ENCODE assay signal across 8 cellular contexts in genomic region chr13:101127741-101128353, GRCh38.
DNase-seq lines count a peak whose midpoint lies in the region; ATAC-seq and TF ChIP-seq lines count a peak whose summit lies in the region.

No MANE protein-coding gene starts in this region.

- no peaks in the 10 kb centered on the region for H3K27me3 ChIP-seq in WERI-Rb-1 (ENCODE audit: insufficient read depth, low read depth, severe bottlenecking)

- peak; percentile 86 for ATAC-seq in HG02678 (IDR thresholded peaks at IDR 0.05; ENCODE audit: unreplicated experiment)

- no peaks in the 10 kb centered on the region for H3K36me3 ChIP-seq in WERI-Rb-1

- TF ChIP-seq CTCF in GM13976 (IDR thresholded peaks at IDR 0.05; ENCODE audit: borderline replicate concordance, control extremely low read depth, extremely low read depth, insufficient read depth, missing control alignments) (peak; percentile 65), WERI-Rb-1 (IDR thresholded peaks at IDR 0.05; ENCODE audit: low read depth, low read length) (peak; percentile 73)

- no peaks in the 10 kb centered on the region for H3K9me3 ChIP-seq in WERI-Rb-1 (ENCODE audit: severe bottlenecking)

- DNase-seq in Ammon's horn (ENCODE audit: low spot score) (peak; percentile 62), GM13976 (ENCODE audit: low spot score) (peak; percentile 47), NCI-H1105 treated with DMSO at 0.1 percent for 48 hours (lab: John Stamatoyannopoulos, UW) (peak; percentile 40), WERI-Rb-1 (peak; percentile 37), germinal center (ENCODE audit: low spot score) (peak; percentile 29), renal cortical epithelial cell (ENCODE audit: low read depth) (peak; percentile 51), occipital lobe (lab: John Stamatoyannopoulos, UW) (no peak)

- H3K4me3 ChIP-seq in WERI-Rb-1 (ENCODE audit: low read depth, low read length), result no peak overlapping the region

- H3K27ac ChIP-seq in WERI-Rb-1, result no peak overlapping the region

- in situ Hi-C loops in GM13976 (cut with MboI; ENCODE audit: low sequenced_read_pairs, unreplicated experiment), result no loop called here
